In the genomic region with DNA sequence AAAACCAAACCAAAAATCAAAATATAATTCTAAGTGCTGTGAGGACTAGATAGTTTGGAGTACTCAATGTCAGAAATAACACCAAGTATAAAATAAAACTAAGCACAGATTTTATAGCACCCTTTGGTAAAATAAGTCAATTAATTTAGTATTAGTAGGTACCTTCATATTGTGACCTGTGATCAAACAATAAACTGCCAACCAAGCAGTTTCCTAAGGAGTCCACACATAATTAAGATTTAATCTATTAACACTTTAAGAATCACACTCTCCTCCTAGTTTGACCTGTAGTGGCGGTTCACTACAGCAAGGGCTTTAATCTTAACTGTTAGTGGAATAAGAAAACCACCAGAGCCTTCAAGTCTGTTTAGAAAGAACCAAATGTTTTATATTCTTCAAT, we compare ENCODE assay signal across 11 cellular contexts. TPM values are rescaled to one million over a fixed set of nuclear protein-coding genes. Genes with fewer than 3 reads are reported as not detected.
DNase-seq lines count a peak whose midpoint lies in the region; ATAC-seq, FAIRE-seq and TF ChIP-seq lines count a peak whose summit lies in the region.
"Had no signal": no experiment of that assay in that cellular context is flagged by ENCODE, and none has a peak within 500 bp of the region (broad histone marks: within the 10 kb centered on the region; RNA-seq: fewer than 3 reads in every experiment).

No MANE protein-coding gene starts in this region.

- peaks cover 55 to 59% of the 10 kb centered on the region in 2 donors for H3K36me3 Mint-ChIP-seq in CD14-positive monocyte
- peaks cover 90% of the 10 kb centered on the region for H3K36me3 Mint-ChIP-seq in central memory CD8-positive, alpha-beta T cell (ENCODE audit: insufficient read depth)
- H3K36me3 Mint-ChIP-seq in natural killer cell treated with Interleukin-12 subunit alpha and Interleukin-12 subunit beta and Interleukin-15 and Interleukin-18, amount 100 ng/mL, for 72 hours, result peaks cover 68% of the 10 kb centered on the region

- peak overlapping the region in 1 of 2 donors; percentile 100 for H3K4me3 Mint-ChIP-seq in CD14-positive monocyte
- peak overlapping the region; percentile 99 for H3K4me3 Mint-ChIP-seq in central memory CD8-positive, alpha-beta T cell
- peak overlapping the region; percentile 95 for H3K4me3 Mint-ChIP-seq in natural killer cell treated with Interleukin-12 subunit alpha and Interleukin-12 subunit beta and Interleukin-15 and Interleukin-18, amount 100 ng/mL, for 72 hours

- FAIRE-seq in GM12892 (lab: Jason Lieb, UNC), result no peak

- peaks cover 25% of the 10 kb centered on the region for H3K4me1 Mint-ChIP-seq in CD14-positive monocyte
- peaks cover 62% of the 10 kb centered on the region for H3K4me1 Mint-ChIP-seq in central memory CD8-positive, alpha-beta T cell
- H3K4me1 Mint-ChIP-seq in natural killer cell treated with Interleukin-12 subunit alpha and Interleukin-12 subunit beta and Interleukin-15 and Interleukin-18, amount 100 ng/mL, for 72 hours (ENCODE audit: low read depth in 2 of 2), result peaks cover 48 to 59% of the 10 kb centered on the region in 2 donors

- peak overlapping the region; percentile 75 for H3K4me3 ChIP-seq in LNCaP clone FGC (ENCODE audit: low read depth, low read length)

- intact Hi-C loops in CD14-positive monocyte (cut with micrococcal nuclease), result no loop called here

- no peak for ATAC-seq in central memory CD8-positive, alpha-beta T cell (replicated peaks; ENCODE audit: extremely low read depth, poor library complexity, severe bottlenecking)
- no peak for ATAC-seq in natural killer cell treated with Interleukin-12 subunit alpha and Interleukin-12 subunit beta and Interleukin-15 and Interleukin-18, amount 100 ng/mL, for 72 hours
- ATAC-seq in HG02970 (IDR thresholded peaks at IDR 0.05; ENCODE audit: low FRiP score, unreplicated experiment), result no peak
- ATAC-seq in HG03139 (IDR thresholded peaks at IDR 0.05; ENCODE audit: unreplicated experiment), result no peak

- H3K27me3 Mint-ChIP-seq in CD14-positive monocyte (ENCODE audit: low read depth in 3 of 3), result no peaks in the 10 kb centered on the region
- no peaks in the 10 kb centered on the region for H3K27me3 Mint-ChIP-seq in central memory CD8-positive, alpha-beta T cell
- no peaks in the 10 kb centered on the region for H3K27me3 Mint-ChIP-seq in natural killer cell treated with Interleukin-12 subunit alpha and Interleukin-12 subunit beta and Interleukin-15 and Interleukin-18, amount 100 ng/mL, for 72 hours

- DNase-seq in CD14-positive monocyte (ENCODE audit: low spot score) (no peak), LNCaP clone FGC (ENCODE audit: low read depth) (no peak), mucosa of gallbladder (ENCODE audit: low spot score) (no peak), GM12892 (ENCODE audit: insufficient read length) (no peak)
- DNase-seq in central memory CD8-positive, alpha-beta T cell (ENCODE audit: low spot score in 2 of 2), result no peak
- no peak for DNase-seq in natural killer cell treated with Interleukin-12 subunit alpha and Interleukin-12 subunit beta and Interleukin-15 and Interleukin-18, amount 100 ng/mL, for 72 hours (ENCODE audit: low spot score)
- DNase-seq: NCI-H1092 treated with DMSO at 0.1 percent for 48 hours, T1000, trophoblast cell had no signal

- TF ChIP-seq CTCF in CD14-positive monocyte (IDR thresholded peaks at IDR 0.05) (no peak), LNCaP clone FGC (IDR thresholded peaks at IDR 0.05; ENCODE audit: control insufficient read depth, extremely low read depth, insufficient read depth) (no peak)

- peaks cover 0 to 3% (median 0%) of the 10 kb centered on the region in 7 donors for H3K9me3 Mint-ChIP-seq in CD14-positive monocyte
- H3K9me3 Mint-ChIP-seq in central memory CD8-positive, alpha-beta T cell, result no peaks in the 10 kb centered on the region
- no peaks in the 10 kb centered on the region for H3K9me3 Mint-ChIP-seq in natural killer cell treated with Interleukin-12 subunit alpha and Interleukin-12 subunit beta and Interleukin-15 and Interleukin-18, amount 100 ng/mL, for 72 hours

- peak overlapping the region in 4 of 7 donors; percentile 3 to 99 (median 43) for H3K27ac Mint-ChIP-seq in CD14-positive monocyte
- no peak overlapping the region for H3K27ac Mint-ChIP-seq in central memory CD8-positive, alpha-beta T cell (ENCODE audit: low read depth)
- peak overlapping the region; percentile 89 to 100 for H3K27ac Mint-ChIP-seq in natural killer cell treated with Interleukin-12 subunit alpha and Interleukin-12 subunit beta and Interleukin-15 and Interleukin-18, amount 100 ng/mL, for 72 hours

- TF ChIP-seq POLR2A in GM12892 (IDR thresholded peaks at IDR 0.05; ENCODE audit: low read depth, low read length), result no peak

RNA-seq across cellular contexts. Expression of gene HNRNPK, which starts 2.8 kb away (rescaled TPM):
- 100 to 1,000 TPM; 645 to 743 TPM for polyA plus RNA-seq in CD14-positive monocyte
- 100 to 1,000 TPM; 545 to 772 TPM for total RNA-seq in natural killer cell treated with Interleukin-12 subunit alpha and Interleukin-12 subunit beta and Interleukin-15 and Interleukin-18, amount 100 ng/mL, for 72 hours
- 381 TPM for total RNA-seq in mucosa of gallbladder
- 639 TPM for polyA plus RNA-seq in GM12892 (2012; ENCODE audit: missing spikeins)

RNA-seq across cellular contexts. Expression of gene RMI1, which starts 3.4 kb away (rescaled TPM):
- 10 to 100 TPM in 1 of 2 donors, 1 to 10 TPM in 1; 5.3 to 11.5 TPM for polyA plus RNA-seq in CD14-positive monocyte
- 10 to 100 TPM; 12.8 to 16.1 TPM for total RNA-seq in natural killer cell treated with Interleukin-12 subunit alpha and Interleukin-12 subunit beta and Interleukin-15 and Interleukin-18, amount 100 ng/mL, for 72 hours
- 7.5 TPM for total RNA-seq in mucosa of gallbladder
- 16.6 TPM for polyA plus RNA-seq in GM12892 (2012; ENCODE audit: missing spikeins)

RNA-seq across cellular contexts. Expression of gene KIF27, which starts 56.0 kb away (rescaled TPM):
- 1 to 10 TPM in 1 of 2 donors, under 1 TPM in 1; 0.58 to 1.3 TPM for polyA plus RNA-seq in CD14-positive monocyte
- total RNA-seq in natural killer cell treated with Interleukin-12 subunit alpha and Interleukin-12 subunit beta and Interleukin-15 and Interleukin-18, amount 100 ng/mL, for 72 hours, result 1 to 10 TPM; 2.6 to 4.0 TPM
- total RNA-seq in mucosa of gallbladder, result 7.9 TPM
- 2.6 TPM for polyA plus RNA-seq in GM12892 (2012; ENCODE audit: missing spikeins)
